ENCODE assay signal across 38 cellular contexts in the genomic region with DNA sequence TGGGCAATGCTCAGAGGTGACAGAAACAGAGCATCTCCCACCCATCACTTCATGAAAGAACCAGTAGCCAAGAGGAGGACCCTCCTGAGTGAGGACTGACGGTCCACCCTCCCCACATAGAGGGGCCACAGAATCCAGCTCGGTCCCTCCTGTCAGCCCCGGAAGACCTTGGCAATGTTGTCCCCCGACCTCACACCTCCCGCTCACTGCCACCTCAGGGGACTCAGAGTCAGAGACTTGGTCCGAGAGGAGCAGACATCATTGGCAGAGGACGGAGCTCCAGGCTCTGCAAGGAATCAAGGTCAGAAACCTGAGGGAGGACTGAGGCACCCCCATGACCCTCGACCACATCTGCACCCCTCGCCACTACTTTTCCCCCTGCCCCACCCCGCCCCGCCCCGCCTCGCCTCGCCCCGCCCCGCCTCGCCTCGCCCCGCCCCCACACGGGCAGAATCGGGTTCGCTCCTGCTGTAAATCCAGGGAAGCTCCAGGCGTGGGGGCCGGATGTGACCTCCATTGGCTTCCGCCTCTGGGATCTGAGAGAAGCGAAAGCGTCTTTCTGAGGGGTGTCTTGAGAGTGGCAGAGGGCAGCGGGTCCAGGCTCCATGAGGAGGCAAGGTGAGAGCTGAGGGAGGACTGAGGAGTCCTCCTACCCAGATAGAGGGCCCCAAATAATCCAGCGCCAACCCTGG. TPM values are rescaled to one million over a fixed set of nuclear protein-coding genes. Genes with fewer than 3 reads are reported as not detected.
"Had no signal": no experiment of that assay in that cellular context is flagged by ENCODE, and none has a peak within 500 bp of the region (broad histone marks: within the 10 kb centered on the region; RNA-seq: fewer than 3 reads in every experiment).

A gene with protein sequence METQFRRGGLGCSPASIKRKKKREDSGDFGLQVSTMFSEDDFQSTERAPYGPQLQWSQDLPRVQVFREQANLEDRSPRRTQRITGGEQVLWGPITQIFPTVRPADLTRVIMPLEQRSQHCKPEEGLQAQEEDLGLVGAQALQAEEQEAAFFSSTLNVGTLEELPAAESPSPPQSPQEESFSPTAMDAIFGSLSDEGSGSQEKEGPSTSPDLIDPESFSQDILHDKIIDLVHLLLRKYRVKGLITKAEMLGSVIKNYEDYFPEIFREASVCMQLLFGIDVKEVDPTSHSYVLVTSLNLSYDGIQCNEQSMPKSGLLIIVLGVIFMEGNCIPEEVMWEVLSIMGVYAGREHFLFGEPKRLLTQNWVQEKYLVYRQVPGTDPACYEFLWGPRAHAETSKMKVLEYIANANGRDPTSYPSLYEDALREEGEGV (plus strand): TSS at position 516 of the 692 bp plus-strand sequence. CDS start 1,100 bp downstream, outside the sequence.

- DNase-seq: activated CD4-positive, alpha-beta memory T cell treated with anti-CD3 and anti-CD28 coated beads for 36 hours; activated CD4-positive, alpha-beta T cell treated with anti-CD3 and anti-CD28 coated beads, Interleukin-2, amount 10 ng/mL, durations not matched to agents 24 days and 14 days; activated CD4-positive, CD25-positive, alpha-beta regulatory T cell treated with anti-CD3 and anti-CD28 coated beads, Interleukin-2, amount 50 U/mL, for 72 hours; activated CD8-positive, alpha-beta memory T cell treated with anti-CD3 and anti-CD28 coated beads, Interleukin-2, amount 50 U/mL, for 4 hours; activated effector memory CD4-positive, alpha-beta T cell treated with anti-CD3 and anti-CD28 coated beads, Interleukin-2, amount 50 U/mL, for 16 hours; activated naive CD4-positive, alpha-beta T cell treated with anti-CD3 and anti-CD28 coated beads for 36 hours; activated T-cell treated with anti-CD3 and anti-CD28 coated beads, Interleukin-2, amount 50 U/mL, for 1 hour; amniotic stem cell; brain microvascular endothelial cell; cortex of kidney; effector memory CD8-positive, alpha-beta T cell; erythroblast; head of caudate nucleus; hypothalamus; immature natural killer cell; kidney; naive B cell; nephron progenitor cell; ovary; right lobe of liver; stimulated activated CD4-positive, alpha-beta T cell treated with anti-CD3 and anti-CD28 coated beads, Interleukin-12 subunit alpha, Interleukin-12 subunit beta, amount 100 ng/mL, for 4 hours; stimulated activated CD4-positive, alpha-beta T cell treated with anti-CD3 and anti-CD28 coated beads, Interleukin-4, amount 100 ng/mL, for 1 hour; stimulated activated naive CD8-positive, alpha-beta T cell treated with anti-CD3 and anti-CD28 coated beads, Interleukin-15, Interleukin-2, amounts not matched to agents 100 U/mL and 50 U/mL, for 24 hours; T1000 had no signal

- ATAC-seq: effector memory CD8-positive, alpha-beta T cell; gastroesophageal sphincter; stimulated activated naive CD8-positive, alpha-beta T cell treated with anti-CD3 and anti-CD28 coated beads, Interleukin-15, Interleukin-2, amounts not matched to agents 100 U/mL and 50 U/mL, for 24 hours had no signal

- FAIRE-seq: astrocyte, kidney had no signal

RNA-seq across cellular contexts. Expression of the gene that starts here (rescaled TPM):
- total RNA-seq: activated CD4-positive, alpha-beta memory T cell treated with anti-CD3 and anti-CD28 coated beads for 36 hours; activated CD4-positive, alpha-beta T cell treated with anti-CD3 and anti-CD28 coated beads, Interleukin-2, amount 10 ng/mL, durations not matched to agents 24 days and 14 days; activated CD8-positive, alpha-beta memory T cell treated with anti-CD3 and anti-CD28 coated beads for 36 hours; activated naive CD4-positive, alpha-beta T cell treated with anti-CD3 and anti-CD28 coated beads for 36 hours; activated T-helper 1 cell treated with anti-CD3 and anti-CD28 coated beads, Interleukin-12 subunit alpha, Interleukin-12 subunit beta, Interleukin-2, Interleukin-4 antibody, amounts not matched to agents 30 ng/mL and 10 ng/mL and 1 ng/mL, durations not matched to agents 14 hours and 24 hours and 36 hours; astrocyte; cardiac septum; cerebellum; fibroblast of lung; fibroblast of villous mesenchyme; gastroesophageal sphincter; kidney; mesothelial cell of epicardium; ovary; progenitor cell of endocrine pancreas; renal cortical epithelial cell; right lobe of liver; skeletal muscle tissue; subcutaneous adipose tissue; vagina had no signal
